Comparison of ENCODE assay signal across 18 cellular contexts in genomic region chr11:104222464-104222863, GRCh38. TPM values are rescaled to one million over a fixed set of nuclear protein-coding genes. Genes with fewer than 3 reads are reported as not detected.
"Had no signal": no experiment of that assay in that cellular context is flagged by ENCODE, and none has a peak within 500 bp of the region (broad histone marks: within the 10 kb centered on the region; RNA-seq: fewer than 3 reads in every experiment).

No MANE protein-coding gene starts in this region.

- H3K4me3 ChIP-seq: gastrocnemius medialis, heart right ventricle, lower lobe of right lung, skin epidermis, tibial artery, uterus had no signal

- H3K9me3 ChIP-seq: gastrocnemius medialis, heart right ventricle, lower lobe of right lung, tibial artery, uterus had no signal

- H3K36me3 Mint-ChIP-seq: activated naive CD4-positive, alpha-beta T cell treated with anti-CD3 and anti-CD28 coated beads, Interleukin-2, amount 10 ng/mL, durations not matched to agents 7 days and 5 days; stimulated activated naive B cell treated with anti-CD40 and anti-IgM and Interleukin-4, amounts not matched to agents 10 μg/mL and 1 μg/mL and 100 μg/mL, for 72 hours had no signal

- H3K36me3 ChIP-seq: gastrocnemius medialis, heart right ventricle, lower lobe of right lung, tibial artery, uterus had no signal

- H3K4me1 ChIP-seq: gastrocnemius medialis, heart right ventricle, lower lobe of right lung, tibial artery, uterus had no signal

- H3K27me3 Mint-ChIP-seq: activated naive CD4-positive, alpha-beta T cell treated with anti-CD3 and anti-CD28 coated beads, Interleukin-2, amount 10 ng/mL, durations not matched to agents 7 days and 5 days; stimulated activated naive B cell treated with anti-CD40 and anti-IgM and Interleukin-4, amounts not matched to agents 10 μg/mL and 1 μg/mL and 100 μg/mL, for 72 hours had no signal

- ATAC-seq: activated T-helper 17 cell treated with anti-CD3 and anti-CD28 coated beads, Interleukin-2, amount 50 U/mL, for 72 hours; gastrocnemius medialis; heart right ventricle; left colon; lower lobe of right lung; right cardiac atrium; stimulated activated naive B cell treated with anti-CD40 and anti-IgM and Interleukin-4, amounts not matched to agents 10 μg/mL and 1 μg/mL and 100 μg/mL, for 72 hours had no signal

- H3K27me3 ChIP-seq: gastrocnemius medialis, heart right ventricle, tibial artery, uterus had no signal

- DNase-seq: activated CD4-positive, alpha-beta T cell treated with anti-CD3 and anti-CD28 coated beads, Interleukin-2, amount 50 U/mL, for 4 hours; activated CD4-positive, CD25-positive, alpha-beta regulatory T cell treated with anti-CD3 and anti-CD28 coated beads, Interleukin-2, amount 50 U/mL, for 72 hours; activated naive CD4-positive, alpha-beta T cell treated with anti-CD3 and anti-CD28 coated beads, Interleukin-2, amount 10 ng/mL, durations not matched to agents 7 days and 5 days; endodermal cell; gastrocnemius medialis; heart right ventricle; left colon; lower lobe of right lung; occipital lobe; right cardiac atrium; stimulated activated CD4-positive, alpha-beta T cell treated with anti-CD3 and anti-CD28 coated beads, Interleukin-15, amount 100 ng/mL, for 24 hours; stimulated activated CD4-positive, alpha-beta T cell treated with anti-CD3 and anti-CD28 coated beads, Interleukin-4, amount 100 ng/mL, for 1 hour; stimulated activated naive B cell treated with anti-CD40 and anti-IgM and Interleukin-4, amounts not matched to agents 10 μg/mL and 1 μg/mL and 100 μg/mL, for 72 hours; tibial artery; uterus had no signal

- H3K9me3 Mint-ChIP-seq: nephron had no signal

- H3K27ac ChIP-seq: gastrocnemius medialis, heart right ventricle, lower lobe of right lung, skin epidermis, tibial artery, uterus had no signal

- H3K4me1 Mint-ChIP-seq: activated naive CD4-positive, alpha-beta T cell treated with anti-CD3 and anti-CD28 coated beads, Interleukin-2, amount 10 ng/mL, durations not matched to agents 7 days and 5 days; activated T-helper 17 cell treated with anti-CD3 and anti-CD28 coated beads, Interleukin-2, amount 50 U/mL, for 72 hours; endodermal cell; nephron had no signal

- H3K27ac Mint-ChIP-seq: activated naive CD4-positive, alpha-beta T cell treated with anti-CD3 and anti-CD28 coated beads, Interleukin-2, amount 10 ng/mL, durations not matched to agents 7 days and 5 days; activated T-helper 17 cell treated with anti-CD3 and anti-CD28 coated beads, Interleukin-2, amount 50 U/mL, for 72 hours; endodermal cell; nephron; stimulated activated naive B cell treated with anti-CD40 and anti-IgM and Interleukin-4, amounts not matched to agents 10 μg/mL and 1 μg/mL and 100 μg/mL, for 72 hours had no signal

- H3K4me3 Mint-ChIP-seq: activated naive CD4-positive, alpha-beta T cell treated with anti-CD3 and anti-CD28 coated beads, Interleukin-2, amount 10 ng/mL, durations not matched to agents 7 days and 5 days; activated T-helper 17 cell treated with anti-CD3 and anti-CD28 coated beads, Interleukin-2, amount 50 U/mL, for 72 hours; endodermal cell; nephron; stimulated activated naive B cell treated with anti-CD40 and anti-IgM and Interleukin-4, amounts not matched to agents 10 μg/mL and 1 μg/mL and 100 μg/mL, for 72 hours had no signal

RNA-seq across cellular contexts. Expression of gene PDGFD, which starts 58.5 kb away (rescaled TPM):
- total RNA-seq: activated T-helper 17 cell treated with anti-CD3 and anti-CD28 coated beads, Interleukin-2, amount 50 U/mL, for 72 hours had no signal
